8 cellular contexts compared by ENCODE assay signal in genomic region chr13:40445557-40445990, GRCh38.
DNase-seq lines count a peak whose midpoint lies in the region; ATAC-seq, FAIRE-seq and TF ChIP-seq lines count a peak whose summit lies in the region.

No MANE protein-coding gene starts in this region.

- H3K4me1 ChIP-seq in GM23338 (ENCODE audit: insufficient read depth) (no peaks in the 10 kb centered on the region), GM12878 (ENCODE audit: control insufficient read depth, insufficient read depth, low read length) (peaks cover 13% of the 10 kb centered on the region)

- H3K4me3 Mint-ChIP-seq in GM23338 (no peak overlapping the region), naive B cell (peak overlapping the region; percentile 11 to 86 (median 58))

- H3K27ac Mint-ChIP-seq in GM23338 (no peak overlapping the region), naive B cell (peak overlapping the region; percentile 95 to 99 (median 98))

- peak; percentile 99 for FAIRE-seq in GM12878 (lab: Jason Lieb, UNC)

- POLR2A ChIA-PET in GM12878 (lab: Charles Lee): interaction anchor here (0.5 to 0.9 kb wide), 2 partner anchors 22 to 207 kb away, joined by 3 read pairs; no protein-coding TSS in a partner anchor

- H2AFZ ChIP-seq in GM23338: no peak overlapping the region; the same call in 1 of the 2 replicates
- no peak overlapping the region for H2AFZ ChIP-seq in GM12878 (ENCODE audit: control insufficient read depth, low read depth, low read length)

- CTCF ChIA-PET in GM12878 (lab: Yijun Ruan, JAX): interaction anchor here (0.8 to 1.4 kb wide), 3 partner anchors 15 to 218 kb away, joined by 3 read pairs; no protein-coding TSS in a partner anchor

- peaks cover 7% of the 10 kb centered on the region; the same call in 1 of the 2 replicates for H3K9me2 ChIP-seq in GM23338 (ENCODE audit: insufficient read depth)

- RAD21 ChIA-PET in GM12878 (lab: Charles Lee; ENCODE audit: unreplicated experiment): interaction anchor here (1.0 to 1.8 kb wide), 6 partner anchors 11 to 196 kb away, joined by 3 to 10 read pairs (median 4); no protein-coding TSS in a partner anchor

- H3K4me3 ChIP-seq in GM23338 (no peak overlapping the region), GM12878 (no peak overlapping the region)

- H3K27me3 ChIP-seq in GM23338 (ENCODE audit: insufficient read depth) (no peaks in the 10 kb centered on the region), GM12878 (replicated peaks in 1 of 2; ENCODE audit: control insufficient read depth in 2 of 2, insufficient read depth in 2 of 2, low read length in 1 of 2) (no peaks in the 10 kb centered on the region)

- H3K27ac ChIP-seq in GM23338 (ENCODE audit: low read depth) (no peak overlapping the region), GM12878 (ENCODE audit: control insufficient read depth, insufficient read depth) (peak overlapping the region; percentile 42)

- TF ChIP-seq CTCF in GM23338 (conservative IDR thresholded peaks at IDR 0.05; ENCODE audit: low read depth in 2 of 2) (no peak), GM12878 (IDR thresholded peaks at IDR 0.05 in 2 of 3, conservative IDR thresholded peaks at IDR 0.05 in 1 of 3; ENCODE audit: control insufficient read depth in 2 of 3, extremely low read depth in 1 of 3, insufficient read depth in 1 of 3, low read depth in 3 of 3, low read length in 3 of 3) (no peak)

- peak; percentile 81 to 93 for ATAC-seq in activated CD4-positive, CD25-positive, alpha-beta regulatory T cell treated with anti-CD3 and anti-CD28 coated beads, Interleukin-2, amount 50 U/mL, for 24 hours
- peak; percentile 36; the same call in 2 of the 3 replicates for ATAC-seq in GM23338
- ATAC-seq in GM12878: peak; percentile 99
- peak; percentile 90 to 94 for ATAC-seq in naive B cell (ENCODE audit: low read depth in 2 of 2)

- no peak for TF ChIP-seq POLR2A in GM12878 (IDR thresholded peaks at IDR 0.05; ENCODE audit: low read depth, low read length)

- peak; percentile 100 for TF ChIP-seq EP300 in GM12878 (IDR thresholded peaks at IDR 0.05; ENCODE audit: borderline replicate concordance in 1 of 2, control insufficient read depth in 1 of 2, low read depth in 2 of 2, low read length in 2 of 2)

- in situ Hi-C loops in GM12878 (cut with MboI): loop anchor here (5.0 kb wide), 1 partner anchor 217 kb away; no protein-coding TSS in a partner anchor

- H3K9me3 ChIP-seq in GM12878 (replicated peaks; ENCODE audit: control insufficient read depth, insufficient read depth, low read length): peaks cover 1% of the 10 kb centered on the region; the same call in 2 of the 3 replicates

- SMC1A ChIA-PET in GM12878 (lab: Charles Lee; ENCODE audit: uncharacterized antibody, unreplicated experiment): interaction anchor here (0.9 to 4.0 kb wide), 11 partner anchors 9 to 376 kb away, joined by 3 to 24 read pairs (median 4); no protein-coding TSS in a partner anchor

- H3K36me3 ChIP-seq in GM23338 (ENCODE audit: insufficient read depth) (no peaks in the 10 kb centered on the region), GM12878 (ENCODE audit: control insufficient read depth in 2 of 2, insufficient read depth in 2 of 2, low read length in 1 of 2) (no peaks in the 10 kb centered on the region)

- WGBS in GM12878 (ENCODE audit: insufficient coverage, insufficient replicate concordance, low lambda C conversion rate, missing lambda C conversion rate): under 1% methylated on average over 11 of the region's 11 CpGs

- H4K20me1 ChIP-seq in GM23338 (replicated peaks; ENCODE audit: insufficient read depth): no peaks in the 10 kb centered on the region
- H4K20me1 ChIP-seq in GM12878 (ENCODE audit: control insufficient read depth, insufficient read depth): no peaks in the 10 kb centered on the region

- H3K4me2 ChIP-seq in GM23338 (no peak overlapping the region), GM12878 (ENCODE audit: control insufficient read depth, insufficient read depth) (peak overlapping the region; percentile 82)

- no peak for DNase-seq in activated CD4-positive, CD25-positive, alpha-beta regulatory T cell treated with anti-CD3 and anti-CD28 coated beads, Interleukin-2, amount 50 U/mL, for 72 hours
- peak; percentile 14 for DNase-seq in GM23338 (ENCODE audit: low spot score)
- DNase-seq in LHCN-M2 (ENCODE audit: low read depth): peak; percentile 91
- peak; percentile 99 for DNase-seq in GM12878 (ENCODE audit: low read depth, low spot score)
- DNase-seq in naive B cell: peak; percentile 95
- DNase-seq in SW 1271 (lab: John Stamatoyannopoulos, UW): no peak
- DNase-seq in effector CD4-positive, alpha-beta T cell: no peak

- peaks cover 13% of the 10 kb centered on the region; the same call in 2 of the 3 replicates for H3K36me3 Mint-ChIP-seq in GM23338 (ENCODE audit: low read depth)
- peaks cover 0 to 7% of the 10 kb centered on the region in 2 donors for H3K36me3 Mint-ChIP-seq in naive B cell

- H3K9me3 Mint-ChIP-seq in GM23338 (peaks cover 8% of the 10 kb centered on the region), naive B cell (peaks cover 0 to 10% (median 3%) of the 10 kb centered on the region in 7 donors)

- BruUV-seq in GM12878 (replicated peaks; lab: Mats Ljungman, UMichigan): no TSS peak

- intact Hi-C loops in GM12878 (cut with micrococcal nuclease; ENCODE audit: unreplicated experiment): loop anchor here (1.0 to 10.0 kb wide), 5 partner anchors 25 to 381 kb away; no protein-coding TSS in a partner anchor

- H3K9ac ChIP-seq in GM12878 (ENCODE audit: control insufficient read depth, insufficient read depth, low read length): no peak overlapping the region

- no peaks in the 10 kb centered on the region for H3F3A ChIP-seq in GM23338 (replicated peaks; ENCODE audit: low read depth)

- no peaks in the 10 kb centered on the region for H3K27me3 Mint-ChIP-seq in GM23338 (ENCODE audit: insufficient read depth, low read depth, poor library complexity)
- no peaks in the 10 kb centered on the region for H3K27me3 Mint-ChIP-seq in naive B cell

- H3K79me2 ChIP-seq in GM23338 (replicated peaks; ENCODE audit: insufficient read depth) (no peaks in the 10 kb centered on the region), GM12878 (ENCODE audit: control insufficient read depth, insufficient read depth, low read length) (no peaks in the 10 kb centered on the region)

- TF ChIP-seq RAD21 in GM12878 (IDR thresholded peaks at IDR 0.05; ENCODE audit: insufficient read depth, low read depth, low read length): peak; percentile 35; the same call in 1 of the 2 replicates

- H3K4me1 Mint-ChIP-seq in GM23338: peaks cover 8% of the 10 kb centered on the region; the same call in 1 of the 3 replicates
- H3K4me1 Mint-ChIP-seq in naive B cell: peaks cover 52 to 88% (median 68%) of the 10 kb centered on the region in 3 donors

TF ChIP-seq in GM23338, 12 proteins besides CTCF, POLR2A, EP300 and RAD21 (continues in another document):
- TF ChIP-seq NANOG (IDR thresholded peaks at IDR 0.05; ENCODE audit: borderline replicate concordance) (no peak), ZNF114 (CRISPR knock-in tag; IDR thresholded peaks at IDR 0.05) (no peak)

TF ChIP-seq in GM12878, 131 proteins besides CTCF, POLR2A, EP300 and RAD21 (continues in another document):
- no peak for TF ChIP-seq BRCA1 (IDR thresholded peaks at IDR 0.05; ENCODE audit: low read depth, low read length)
- TF ChIP-seq SIN3A (IDR thresholded peaks at IDR 0.05; ENCODE audit: low read depth, low read length): no peak
- peak in 1 of 2 experiments; percentile 41; a peak in 2 of 3 replicates for TF ChIP-seq EGR1 (IDR thresholded peaks at IDR 0.05; ENCODE audit: borderline replicate concordance in 1 of 2, low read depth in 2 of 2, low read length in 2 of 2)
- no peak for TF ChIP-seq SREBF2 (IDR thresholded peaks at IDR 0.05; ENCODE audit: low read length)
- peak in 1 of 2 experiments; percentile 92; a peak in 1 of 4 replicates for TF ChIP-seq CEBPB (IDR thresholded peaks at IDR 0.05; ENCODE audit: borderline replicate concordance in 1 of 2, low read depth in 2 of 2, low read length in 2 of 2)
- peak; percentile 93 for TF ChIP-seq MEF2A (IDR thresholded peaks at IDR 0.05; ENCODE audit: insufficient read depth, low read depth, low read length)
- TF ChIP-seq, protein P1, sequence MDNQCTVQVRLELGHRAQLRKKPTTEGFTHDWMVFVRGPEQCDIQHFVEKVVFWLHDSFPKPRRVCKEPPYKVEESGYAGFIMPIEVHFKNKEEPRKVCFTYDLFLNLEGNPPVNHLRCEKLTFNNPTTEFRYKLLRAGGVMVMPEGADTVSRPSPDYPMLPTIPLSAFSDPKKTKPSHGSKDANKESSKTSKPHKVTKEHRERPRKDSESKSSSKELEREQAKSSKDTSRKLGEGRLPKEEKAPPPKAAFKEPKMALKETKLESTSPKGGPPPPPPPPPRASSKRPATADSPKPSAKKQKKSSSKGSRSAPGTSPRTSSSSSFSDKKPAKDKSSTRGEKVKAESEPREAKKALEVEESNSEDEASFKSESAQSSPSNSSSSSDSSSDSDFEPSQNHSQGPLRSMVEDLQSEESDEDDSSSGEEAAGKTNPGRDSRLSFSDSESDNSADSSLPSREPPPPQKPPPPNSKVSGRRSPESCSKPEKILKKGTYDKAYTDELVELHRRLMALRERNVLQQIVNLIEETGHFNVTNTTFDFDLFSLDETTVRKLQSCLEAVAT (IDR thresholded peaks at IDR 0.05): peak; percentile 86
- TF ChIP-seq ZBED1 (IDR thresholded peaks at IDR 0.05; ENCODE audit: borderline replicate concordance): peak; percentile 99
- no peak for TF ChIP-seq USF2 (IDR thresholded peaks at IDR 0.05; ENCODE audit: borderline replicate concordance, low read depth, low read length)

Comparison
In these comparisons a context has a peak if more than half of its experiments do, and no peak if none do; other contexts are left out.
1. ATAC-seq: peak in every context shown above with its lines; median percentile 99 in GM12878; 92 in naive B cell; 87 in activated CD4-positive, CD25-positive, alpha-beta regulatory T cell treated with anti-CD3 and anti-CD28 coated beads, Interleukin-2, amount 50 U/mL, for 24 hours; 36 in GM23338.
2. DNase-seq: peak in GM23338 (single experiment), LHCN-M2 (single experiment), GM12878 (single experiment) and naive B cell (single experiment); none in activated CD4-positive, CD25-positive, alpha-beta regulatory T cell treated with anti-CD3 and anti-CD28 coated beads, Interleukin-2, amount 50 U/mL, for 72 hours (single experiment), SW 1271 (0 of 2) and effector CD4-positive, alpha-beta T cell (single experiment).